ENCODE assay signal across 9 cellular contexts in the genomic region with DNA sequence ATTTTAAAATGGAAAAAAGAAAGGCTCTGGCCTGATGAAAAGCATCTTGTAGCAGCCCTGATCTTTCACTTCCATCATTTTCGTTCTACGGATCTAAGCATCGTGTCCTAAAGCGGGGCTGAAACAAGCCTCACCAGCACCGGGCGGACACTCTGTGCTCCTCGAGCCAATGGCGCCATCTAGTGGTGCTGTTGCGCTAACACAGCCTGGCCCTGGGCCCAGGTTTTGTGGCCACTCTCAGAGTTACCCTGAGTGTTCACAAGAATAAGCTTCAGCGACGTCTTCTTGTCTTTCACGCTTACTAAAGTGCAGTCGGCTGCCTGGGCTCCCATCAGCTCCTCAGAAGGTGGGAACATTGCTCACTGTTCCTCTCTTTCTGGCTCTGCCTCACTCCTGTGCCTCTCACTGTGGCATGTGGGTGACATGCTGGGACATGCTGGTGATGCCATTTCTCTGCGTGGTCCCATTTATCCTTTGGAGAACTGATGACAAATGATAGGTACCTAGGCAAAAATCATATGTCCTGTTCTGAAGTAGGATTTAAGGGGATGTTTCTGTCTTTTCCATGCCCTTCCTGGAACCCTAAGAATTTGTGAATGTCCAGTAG. TPM values are rescaled to one million over a fixed set of nuclear protein-coding genes. Genes with fewer than 3 reads are reported as not detected.
DNase-seq lines count a peak whose midpoint lies in the region; ATAC-seq lines count a peak whose summit lies in the region.
"Had no signal": no experiment of that assay in that cellular context is flagged by ENCODE, and none has a peak within 500 bp of the region (broad histone marks: within the 10 kb centered on the region; RNA-seq: fewer than 3 reads in every experiment).

No MANE protein-coding gene starts in this region.

- CTCF ChIA-PET in activated CD4-positive, alpha-beta T cell treated with anti-CD3 and anti-CD28 coated beads, Interleukin-2, amount 10 ng/mL, durations not matched to agents 7 days and 5 days (lab: Charles Lee): interaction anchor here (0.6 to 2.3 kb wide), 14 partner anchors 10 to 165 kb away, joined by 3 to 8 read pairs (median 3); no protein-coding TSS in a partner anchor

- H3K4me3 Mint-ChIP-seq in activated CD4-positive, alpha-beta T cell treated with anti-CD3 and anti-CD28 coated beads, Interleukin-2, amount 10 ng/mL, durations not matched to agents 7 days and 5 days: no peak overlapping the region
- no peak overlapping the region for H3K4me3 Mint-ChIP-seq in memory B cell

- peak; percentile 93 for ATAC-seq in GM19043 (IDR thresholded peaks at IDR 0.05; ENCODE audit: low read depth, unreplicated experiment)
- peak; percentile 95 for ATAC-seq in HG03159 (IDR thresholded peaks at IDR 0.05; ENCODE audit: unreplicated experiment)
- ATAC-seq in memory B cell (ENCODE audit: low read depth): peak; percentile 88

- peaks cover 10% of the 10 kb centered on the region for H3K4me1 Mint-ChIP-seq in activated CD4-positive, alpha-beta T cell treated with anti-CD3 and anti-CD28 coated beads, Interleukin-2, amount 10 ng/mL, durations not matched to agents 7 days and 5 days
- peaks cover 12% of the 10 kb centered on the region for H3K4me1 Mint-ChIP-seq in memory B cell

- peaks cover 7% of the 10 kb centered on the region for H3K27me3 Mint-ChIP-seq in activated CD4-positive, alpha-beta T cell treated with anti-CD3 and anti-CD28 coated beads, Interleukin-2, amount 10 ng/mL, durations not matched to agents 7 days and 5 days
- H3K27me3 Mint-ChIP-seq in memory B cell: peaks cover 10% of the 10 kb centered on the region

- no peaks in the 10 kb centered on the region for H3K9me3 Mint-ChIP-seq in activated CD4-positive, alpha-beta T cell treated with anti-CD3 and anti-CD28 coated beads, Interleukin-2, amount 10 ng/mL, durations not matched to agents 7 days and 5 days
- H3K9me3 Mint-ChIP-seq in memory B cell: no peaks in the 10 kb centered on the region

- no peaks in the 10 kb centered on the region for H3K36me3 Mint-ChIP-seq in activated CD4-positive, alpha-beta T cell treated with anti-CD3 and anti-CD28 coated beads, Interleukin-2, amount 10 ng/mL, durations not matched to agents 7 days and 5 days (ENCODE audit: low read depth)
- H3K36me3 Mint-ChIP-seq in memory B cell: no peaks in the 10 kb centered on the region

- POLR2A ChIA-PET in activated CD4-positive, alpha-beta T cell treated with anti-CD3 and anti-CD28 coated beads, Interleukin-2, amount 10 ng/mL, durations not matched to agents 7 days and 5 days (lab: Charles Lee): no interaction called here

- DNase-seq in CD1c-positive myeloid dendritic cell (ENCODE audit: extremely low spot score) (peak; percentile 90), NCI-H345 (lab: John Stamatoyannopoulos, UW) (peak; percentile 75), dermis microvascular lymphatic vessel endothelial cell (ENCODE audit: low read depth in 2 of 2) (peak; percentile 39 to 71), memory B cell (ENCODE audit: low spot score in 2 of 2) (peak; percentile 69 to 83)
- peak; percentile 74 for DNase-seq in activated CD4-positive, alpha-beta T cell treated with anti-CD3 and anti-CD28 coated beads, Interleukin-2, amount 10 ng/mL, durations not matched to agents 7 days and 5 days
- DNase-seq in stimulated activated CD8-positive, alpha-beta memory T cell treated with anti-CD3 and anti-CD28 coated beads, Interleukin-15, amount 100 ng/mL, for 4 hours (ENCODE audit: low read depth in 2 of 2): peak; percentile 16 to 39

- no peak overlapping the region for H3K27ac Mint-ChIP-seq in activated CD4-positive, alpha-beta T cell treated with anti-CD3 and anti-CD28 coated beads, Interleukin-2, amount 10 ng/mL, durations not matched to agents 7 days and 5 days
- no peak overlapping the region for H3K27ac Mint-ChIP-seq in memory B cell

RNA-seq across cellular contexts. Expression of a gene that starts 32.7 kb away (rescaled TPM):
- not detected for total RNA-seq in activated CD4-positive, alpha-beta T cell treated with anti-CD3 and anti-CD28 coated beads, Interleukin-2, amount 10 ng/mL, durations not matched to agents 7 days and 5 days
- not detected in 2 replicates for total RNA-seq in dermis microvascular lymphatic vessel endothelial cell
- total RNA-seq: activated CD8-positive, alpha-beta memory T cell treated with anti-CD3 and anti-CD28 coated beads for 36 hours had no signal

RNA-seq across cellular contexts. Expression of a gene that starts 41.0 kb away (rescaled TPM):
- total RNA-seq in activated CD4-positive, alpha-beta T cell treated with anti-CD3 and anti-CD28 coated beads, Interleukin-2, amount 10 ng/mL, durations not matched to agents 7 days and 5 days: not detected
- total RNA-seq in dermis microvascular lymphatic vessel endothelial cell: not detected in 2 replicates
- total RNA-seq: activated CD8-positive, alpha-beta memory T cell treated with anti-CD3 and anti-CD28 coated beads for 36 hours had no signal

Comparison
In these comparisons a context has a peak if more than half of its experiments do, and no peak if none do; other contexts are left out.
1. Peak in every context shown above with its lines: DNase-seq and ATAC-seq.
2. DNase-seq: peak in every context shown above with its lines; median percentile 90 in CD1c-positive myeloid dendritic cell; 76 in memory B cell; 75 in NCI-H345; 74 in activated CD4-positive, alpha-beta T cell treated with anti-CD3 and anti-CD28 coated beads, Interleukin-2, amount 10 ng/mL, durations not matched to agents 7 days and 5 days; 55 in dermis microvascular lymphatic vessel endothelial cell; 28 in stimulated activated CD8-positive, alpha-beta memory T cell treated with anti-CD3 and anti-CD28 coated beads, Interleukin-15, amount 100 ng/mL, for 4 hours.